24 cellular contexts compared by ENCODE assay signal in genomic region chr4:150135134-150135773, GRCh38. TPM values are rescaled to one million over a fixed set of nuclear protein-coding genes. Genes with fewer than 3 reads are reported as not detected.
DNase-seq lines count a peak whose midpoint lies in the region; ATAC-seq, FAIRE-seq and TF ChIP-seq lines count a peak whose summit lies in the region.
"Had no signal": no experiment of that assay in that cellular context is flagged by ENCODE, and none has a peak within 500 bp of the region (broad histone marks: within the 10 kb centered on the region; RNA-seq: fewer than 3 reads in every experiment).

No MANE protein-coding gene starts in this region.

- POLR2A ChIA-PET in endothelial cell of umbilical vein (lab: Charles Lee), result no interaction called here

- peak; percentile 33 for FAIRE-seq in endothelial cell of umbilical vein (lab: Jason Lieb, UNC)
- FAIRE-seq: H1, islet of Langerhans, TTC549 had no signal

- no peaks in the 10 kb centered on the region for H3K9me1 ChIP-seq in endothelial cell of umbilical vein (replicated peaks; ENCODE audit: control insufficient read depth, extremely low read depth, insufficient read depth, low read length)

- no peak overlapping the region for H3K4me2 ChIP-seq in endothelial cell of umbilical vein (ENCODE audit: insufficient read depth, low read length)
- H3K4me2 ChIP-seq in skeletal muscle satellite cell (ENCODE audit: low read length), result no peak overlapping the region

- no peaks in the 10 kb centered on the region for H4K20me1 ChIP-seq in endothelial cell of umbilical vein (replicated peaks; ENCODE audit: control insufficient read depth, extremely low read depth, insufficient read depth, low read length)

- H3K27me3 ChIP-seq in endothelial cell of umbilical vein (ENCODE audit: control insufficient read depth in 2 of 2, insufficient read depth in 2 of 2, low read length in 2 of 2), result no peaks in the 10 kb centered on the region
- H3K27me3 ChIP-seq in skeletal muscle satellite cell (ENCODE audit: control insufficient read depth, insufficient read depth, low read length), result no peaks in the 10 kb centered on the region
- H3K27me3 ChIP-seq: breast epithelium, vagina had no signal

- H3K79me2 ChIP-seq in endothelial cell of umbilical vein (ENCODE audit: control insufficient read depth, insufficient read depth, low read length), result no peaks in the 10 kb centered on the region

- H3K27ac ChIP-seq in endothelial cell of umbilical vein (ENCODE audit: insufficient read depth, low read depth, low read length), result peak overlapping the region; percentile 22
- H3K27ac ChIP-seq: breast epithelium, vagina had no signal

- no peaks in the 10 kb centered on the region for H3K36me3 ChIP-seq in endothelial cell of umbilical vein (ENCODE audit: control insufficient read depth in 2 of 2, extremely low read depth in 1 of 2, insufficient read depth in 2 of 2, low read length in 2 of 2)
- H3K36me3 ChIP-seq in skeletal muscle satellite cell (ENCODE audit: insufficient read depth, low read length), result no peaks in the 10 kb centered on the region
- H3K36me3 ChIP-seq: breast epithelium, vagina had no signal

- TF ChIP-seq POLR2A in endothelial cell of umbilical vein (IDR thresholded peaks at IDR 0.05; ENCODE audit: low read depth, low read length), result no peak

- DNase-seq in NOMO-1 treated with DMSO at 0.1 percent for 48 hours (lab: John Stamatoyannopoulos, UW; ENCODE audit: unreplicated experiment), result peak; percentile 9
- DNase-seq in NOMO-1 (lab: John Stamatoyannopoulos, UW; ENCODE audit: unreplicated experiment in 2 of 2), result no peak
- DNase-seq in NCI-H69 (lab: John Stamatoyannopoulos, UW), result peak; percentile 47
- DNase-seq in endothelial cell of umbilical vein (ENCODE audit: low read depth, low spot score), result no peak
- no peak for DNase-seq in MV-4-11 (lab: John Stamatoyannopoulos, UW)
- DNase-seq: activated CD4-positive, alpha-beta T cell treated with anti-CD3 and anti-CD28 coated beads for 48 hours; activated CD8-positive, alpha-beta memory T cell treated with anti-CD3 and anti-CD28 coated beads, Interleukin-2, amount 10 ng/mL, durations not matched to agents 7 days and 5 days; C1 segment of cervical spinal cord; hippocampal formation; KG1; NCI-H1105 treated with DMSO at 0.1 percent for 48 hours; NCI-H2081; occipital lobe; right cardiac atrium; stimulated activated CD8-positive, alpha-beta memory T cell treated with anti-CD3 and anti-CD28 coated beads, Interleukin-4, amount 100 ng/mL, for 48 hours had no signal

- H3K4me3 ChIP-seq in endothelial cell of umbilical vein (replicated peaks in 1 of 3; ENCODE audit: insufficient read depth in 1 of 3, low read depth in 1 of 3, low read length in 3 of 3) (no peak overlapping the region), skeletal muscle satellite cell (ENCODE audit: low read length) (no peak overlapping the region)
- H3K4me3 ChIP-seq: breast epithelium, lung, vagina had no signal

- CTCF ChIA-PET in endothelial cell of umbilical vein (lab: Charles Lee), result interaction anchor here (1.0 to 1.7 kb wide), 4 partner anchors 11 to 74 kb away, joined by 3 to 7 read pairs (median 4); no protein-coding TSS in a partner anchor

- H3K9me3 ChIP-seq in endothelial cell of umbilical vein (replicated peaks; ENCODE audit: control insufficient read depth, insufficient read depth, low read length) (no peaks in the 10 kb centered on the region), skeletal muscle satellite cell (replicated peaks; ENCODE audit: low read length) (no peaks in the 10 kb centered on the region)
- H3K9me3 ChIP-seq: breast epithelium, vagina had no signal

- ATAC-seq in HG03159 (IDR thresholded peaks at IDR 0.05; ENCODE audit: unreplicated experiment) (no peak), GM18517 (IDR thresholded peaks at IDR 0.05; ENCODE audit: unreplicated experiment) (no peak)
- ATAC-seq: activated CD8-positive, alpha-beta memory T cell treated with anti-CD3 and anti-CD28 coated beads, Interleukin-2, amount 10 ng/mL, durations not matched to agents 7 days and 5 days; right cardiac atrium had no signal

- no peak for TF ChIP-seq CTCF in endothelial cell of umbilical vein (IDR thresholded peaks at IDR 0.05; ENCODE audit: extremely low read depth in 1 of 2, insufficient read depth in 1 of 2, low read depth in 1 of 2, low read length in 2 of 2)

- BruUV-seq in endothelial cell of umbilical vein (replicated peaks; lab: Mats Ljungman, UMichigan), result no TSS peak

- dilution Hi-C loops in endothelial cell of umbilical vein (cut with MboI; ENCODE audit: extremely low pct_ligation_motif_present, low sequenced_read_pairs), result no loop called here

- intact Hi-C loops in endothelial cell of umbilical vein (cut with micrococcal nuclease), result no loop called here

- no peak overlapping the region for H2AFZ ChIP-seq in endothelial cell of umbilical vein (ENCODE audit: low read depth, low read length)

- peaks cover 16% of the 10 kb centered on the region for H3K4me1 ChIP-seq in endothelial cell of umbilical vein (ENCODE audit: control insufficient read depth, extremely low read depth, insufficient read depth, low read length)
- peaks cover 55% of the 10 kb centered on the region for H3K4me1 ChIP-seq in skeletal muscle satellite cell (ENCODE audit: control insufficient read depth, insufficient read depth, low read length)
- H3K4me1 ChIP-seq: breast epithelium, vagina had no signal

- H3K9ac ChIP-seq in endothelial cell of umbilical vein (replicated peaks; ENCODE audit: extremely low read depth, insufficient read depth, low read length) (no peak overlapping the region), skeletal muscle satellite cell (ENCODE audit: low read depth, low read length) (peak overlapping the region; percentile 7)

TF ChIP-seq in endothelial cell of umbilical vein, 7 proteins besides CTCF, POLR2A, EP300 and RAD21:
- TF ChIP-seq JUN (IDR thresholded peaks at IDR 0.05; ENCODE audit: borderline replicate concordance, insufficient read depth, insufficient read length, low read depth) (no peak), GATA2 (IDR thresholded peaks at IDR 0.05; ENCODE audit: insufficient read depth, insufficient read length, low read depth, low read length) (no peak), MYC (IDR thresholded peaks at IDR 0.05; ENCODE audit: low read depth, low read length) (no peak), POLR2AphosphoS5 (IDR thresholded peaks at IDR 0.05; ENCODE audit: insufficient read depth, low read depth, low read length) (no peak), FOS (IDR thresholded peaks at IDR 0.05; ENCODE audit: borderline replicate concordance, insufficient read depth, low read length) (no peak), MAX (IDR thresholded peaks at IDR 0.05; ENCODE audit: insufficient read depth, insufficient read length) (no peak), EZH2 (IDR thresholded peaks at IDR 0.05; ENCODE audit: borderline replicate concordance, low read depth, low read length, severe bottlenecking) (no peak)
TF ChIP-seq in endothelial cell of umbilical vein: peak in this region for 0.

RNA-seq across cellular contexts. Expression of gene DCLK2, which starts 57.0 kb away (rescaled TPM):
- 4.6 and 4.7 TPM in 2 replicates for total RNA-seq in endothelial cell of umbilical vein
- polyA plus RNA-seq in endothelial cell of umbilical vein, result 1.7 TPM in 2 replicates
- 1.7 and 1.8 TPM in 2 replicates for polyA plus RNA-seq in endothelial cell of umbilical vein (2011; cell fraction: cytosol; rRNA removed)
- polyA plus RNA-seq in endothelial cell of umbilical vein (2011; cell fraction: nucleus; rRNA removed), result 3.9 and 4.5 TPM in 2 replicates
- 1.7 and 1.9 TPM in 2 replicates for polyA plus RNA-seq in endothelial cell of umbilical vein (2012)
- polyA minus RNA-seq in endothelial cell of umbilical vein, result 5.4 and 7.1 TPM in 2 replicates
- polyA minus RNA-seq in endothelial cell of umbilical vein (2011; cell fraction: cytosol; rRNA and poly(A)+ RNA removed), result 1.6 TPM
- polyA minus RNA-seq in endothelial cell of umbilical vein (2011; cell fraction: nucleus; rRNA and poly(A)+ RNA removed), result 10.5 and 13.4 TPM in 2 replicates
- total RNA-seq in skeletal muscle satellite cell (2012; rRNA removed), result 3.5 and 5.3 TPM in 2 replicates

Comparison
In these comparisons a context has a peak if more than half of its experiments do, and no peak if none do; other contexts are left out.
1. DNase-seq: peak in NOMO-1 treated with DMSO at 0.1 percent for 48 hours (single experiment) and NCI-H69 (single experiment); none in NOMO-1 (0 of 2), endothelial cell of umbilical vein (single experiment) and MV-4-11 (single experiment).